Comparison of ENCODE assay signal across 37 cellular contexts in the genomic region with DNA sequence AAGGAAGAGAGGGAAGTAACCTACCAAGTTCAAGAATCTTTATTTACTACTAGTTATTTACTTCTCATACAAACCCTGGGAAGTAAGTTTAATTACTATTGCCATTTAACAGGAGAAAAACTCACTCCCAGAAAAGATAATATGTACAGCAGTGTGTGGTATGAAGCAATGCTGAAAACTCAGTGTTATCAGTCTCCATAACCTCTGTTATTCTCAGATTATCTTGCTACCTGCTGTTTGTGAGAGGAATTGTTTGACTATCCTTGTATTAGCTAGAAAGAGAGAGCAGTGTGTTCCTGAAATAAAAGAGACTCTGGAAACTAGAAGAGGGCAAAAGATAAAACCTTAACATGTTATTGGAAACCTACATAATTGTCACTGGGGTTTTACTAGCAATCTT. TPM values are rescaled to one million over a fixed set of nuclear protein-coding genes. Genes with fewer than 3 reads are reported as not detected.
"Had no signal": no experiment of that assay in that cellular context is flagged by ENCODE, and none has a peak within 500 bp of the region (broad histone marks: within the 10 kb centered on the region; RNA-seq: fewer than 3 reads in every experiment).

No MANE protein-coding gene starts in this region.

- H3K4me1 Mint-ChIP-seq: activated B cell treated with CpG ODN at 0.5 μM for 24 hours; activated CD4-positive, alpha-beta T cell treated with anti-CD3 and anti-CD28 coated beads, Interleukin-2, amount 10 ng/mL, durations not matched to agents 24 days and 14 days; activated naive CD8-positive, alpha-beta T cell treated with anti-CD3 and anti-CD28 coated beads for 36 hours; activated T-helper 17 cell treated with anti-CD3 and anti-CD28 coated beads, Interleukin-2, amount 50 U/mL, for 72 hours; T-cell; T-helper 17 cell had no signal

- FAIRE-seq: astrocyte, TTC549 had no signal

- H3K9me3 Mint-ChIP-seq: activated CD4-positive, alpha-beta memory T cell treated with anti-CD3 and anti-CD28 coated beads for 36 hours; activated CD4-positive, alpha-beta T cell treated with anti-CD3 and anti-CD28 coated beads, Interleukin-2, amount 10 ng/mL, durations not matched to agents 24 days and 14 days; activated CD8-positive, alpha-beta T cell treated with anti-CD3 and anti-CD28 coated beads for 36 hours; activated naive CD4-positive, alpha-beta T cell treated with anti-CD3 and anti-CD28 coated beads for 36 hours; activated naive CD8-positive, alpha-beta T cell treated with anti-CD3 and anti-CD28 coated beads for 36 hours; activated T-helper 1 cell treated with anti-CD3 and anti-CD28 coated beads, Interleukin-12 subunit alpha, Interleukin-12 subunit beta, Interleukin-2, Interleukin-4 antibody, amounts not matched to agents 30 ng/mL and 10 ng/mL and 1 ng/mL, durations not matched to agents 14 hours and 24 hours and 36 hours; activated T-helper 17 cell treated with anti-CD3 and anti-CD28 coated beads, Interleukin-2, amount 50 U/mL, for 72 hours had no signal

- H3K27me3 Mint-ChIP-seq: activated B cell treated with CpG ODN at 0.5 μM for 24 hours; activated CD4-positive, alpha-beta T cell treated with anti-CD3 and anti-CD28 coated beads, Interleukin-2, amount 10 ng/mL, durations not matched to agents 24 days and 14 days; activated CD8-positive, alpha-beta T cell treated with anti-CD3 and anti-CD28 coated beads for 36 hours; activated T-helper 17 cell treated with anti-CD3 and anti-CD28 coated beads, Interleukin-2, amount 50 U/mL, for 72 hours; T-cell; T-helper 17 cell had no signal

- H3K36me3 ChIP-seq: adrenal gland, brain microvascular endothelial cell, breast epithelium had no signal

- DNase-seq: activated B cell treated with CpG ODN at 0.5 μM for 24 hours; activated CD4-positive, alpha-beta memory T cell treated with anti-CD3 and anti-CD28 coated beads for 36 hours; activated CD4-positive, alpha-beta T cell treated with anti-CD3 and anti-CD28 coated beads for 4 hours; activated CD4-positive, alpha-beta T cell treated with anti-CD3 and anti-CD28 coated beads, Interleukin-2, amount 10 ng/mL, durations not matched to agents 24 days and 14 days; activated CD4-positive, alpha-beta T cell treated with anti-CD3 and anti-CD28 coated beads, Interleukin-2, amount 50 U/mL, for 1 hour; activated CD4-positive, alpha-beta T cell treated with anti-CD3 and anti-CD28 coated beads, Interleukin-2, amount 50 U/mL, for 4 hours; activated CD4-positive, CD25-positive, alpha-beta regulatory T cell treated with anti-CD3 and anti-CD28 coated beads, Interleukin-2, amount 50 U/mL, for 72 hours; activated CD8-positive, alpha-beta memory T cell treated with anti-CD3 and anti-CD28 coated beads, Interleukin-2, amount 50 U/mL, for 4 hours; activated CD8-positive, alpha-beta T cell treated with anti-CD3 and anti-CD28 coated beads for 36 hours; activated effector memory CD4-positive, alpha-beta T cell treated with anti-CD3 and anti-CD28 coated beads, Interleukin-2, amount 50 U/mL, for 16 hours; activated gamma-delta T cell treated with Interleukin-2 at 50 U/mL for 16 hours; activated naive CD4-positive, alpha-beta T cell; activated naive CD4-positive, alpha-beta T cell treated with anti-CD3 and anti-CD28 coated beads for 36 hours; activated naive CD4-positive, alpha-beta T cell treated with anti-CD3 and anti-CD28 coated beads, Interleukin-2, amount 50 U/mL, for 16 hours; activated naive CD8-positive, alpha-beta T cell treated with anti-CD3 and anti-CD28 coated beads for 36 hours; activated T-cell treated with anti-CD3 and anti-CD28 coated beads for 4 hours; activated T-cell treated with anti-CD3 and anti-CD28 coated beads, Interleukin-2, amount 50 U/mL, for 1 hour; activated T-cell treated with anti-CD3 and anti-CD28 coated beads, Interleukin-2, amount 50 U/mL, for 4 hours; activated T-cell treated with anti-CD3 and anti-CD28 coated beads, Interleukin-2, amount 50 U/mL, for 72 hours; adrenal gland; amniotic stem cell; aorta; body of pancreas; brain microvascular endothelial cell; central memory CD4-positive, alpha-beta T cell; T-cell; T-helper 17 cell had no signal

- H3K4me3 Mint-ChIP-seq: activated B cell treated with CpG ODN at 0.5 μM for 24 hours; activated CD4-positive, alpha-beta memory T cell treated with anti-CD3 and anti-CD28 coated beads for 36 hours; activated CD4-positive, alpha-beta T cell treated with anti-CD3 and anti-CD28 coated beads, Interleukin-2, amount 10 ng/mL, durations not matched to agents 24 days and 14 days; activated CD8-positive, alpha-beta T cell treated with anti-CD3 and anti-CD28 coated beads for 36 hours; activated naive CD4-positive, alpha-beta T cell treated with anti-CD3 and anti-CD28 coated beads for 36 hours; activated naive CD8-positive, alpha-beta T cell treated with anti-CD3 and anti-CD28 coated beads for 36 hours; activated T-cell treated with anti-CD3 and anti-CD28 coated beads, Interleukin-2, amount 50 U/mL, for 4 hours; activated T-cell treated with anti-CD3 and anti-CD28 coated beads, Interleukin-2, amount 50 U/mL, for 72 hours; activated T-helper 1 cell treated with anti-CD3 and anti-CD28 coated beads, Interleukin-12 subunit alpha, Interleukin-12 subunit beta, Interleukin-2, Interleukin-4 antibody, amounts not matched to agents 30 ng/mL and 10 ng/mL and 1 ng/mL, durations not matched to agents 14 hours and 24 hours and 36 hours; activated T-helper 17 cell treated with anti-CD3 and anti-CD28 coated beads, Interleukin-2, amount 50 U/mL, for 72 hours; T-cell; T-helper 17 cell had no signal

- H3K27me3 ChIP-seq: adrenal gland, body of pancreas, brain microvascular endothelial cell, breast epithelium had no signal

- H3K4me3 ChIP-seq: adrenal gland, body of pancreas, breast epithelium had no signal

- H3K27ac ChIP-seq: adrenal gland, body of pancreas, brain microvascular endothelial cell, breast epithelium, VCaP had no signal

- H3K9me3 ChIP-seq: adrenal gland, body of pancreas, breast epithelium had no signal

- H3K27ac Mint-ChIP-seq: activated B cell treated with CpG ODN at 0.5 μM for 24 hours; activated CD4-positive, alpha-beta memory T cell treated with anti-CD3 and anti-CD28 coated beads for 36 hours; activated CD4-positive, alpha-beta T cell treated with anti-CD3 and anti-CD28 coated beads, Interleukin-2, amount 10 ng/mL, durations not matched to agents 24 days and 14 days; activated CD8-positive, alpha-beta T cell treated with anti-CD3 and anti-CD28 coated beads for 36 hours; activated naive CD4-positive, alpha-beta T cell treated with anti-CD3 and anti-CD28 coated beads for 36 hours; activated naive CD4-positive, alpha-beta T cell treated with anti-CD3 and anti-CD28 coated beads, Interleukin-2, amount 50 U/mL, for 72 hours; activated naive CD8-positive, alpha-beta T cell treated with anti-CD3 and anti-CD28 coated beads for 36 hours; activated T-cell treated with anti-CD3 and anti-CD28 coated beads, Interleukin-2, amount 50 U/mL, for 72 hours; activated T-helper 1 cell treated with anti-CD3 and anti-CD28 coated beads, Interleukin-12 subunit alpha, Interleukin-12 subunit beta, Interleukin-2, Interleukin-4 antibody, amounts not matched to agents 30 ng/mL and 10 ng/mL and 1 ng/mL, durations not matched to agents 14 hours and 24 hours and 36 hours; activated T-helper 17 cell treated with anti-CD3 and anti-CD28 coated beads, Interleukin-2, amount 50 U/mL, for 72 hours; T-cell; T-helper 17 cell had no signal

- H3K4me1 ChIP-seq: body of pancreas, breast epithelium had no signal

- H3K36me3 Mint-ChIP-seq: activated CD4-positive, alpha-beta memory T cell treated with anti-CD3 and anti-CD28 coated beads for 36 hours; activated naive CD4-positive, alpha-beta T cell treated with anti-CD3 and anti-CD28 coated beads, Interleukin-2, amount 50 U/mL, for 72 hours; activated naive CD8-positive, alpha-beta T cell treated with anti-CD3 and anti-CD28 coated beads for 36 hours; T-cell had no signal

- ATAC-seq: activated CD8-positive, alpha-beta T cell treated with anti-CD3 and anti-CD28 coated beads for 36 hours; activated naive CD4-positive, alpha-beta T cell treated with anti-CD3 and anti-CD28 coated beads, Interleukin-2, amount 50 U/mL, for 72 hours; activated T-cell treated with anti-CD3 and anti-CD28 coated beads, Interleukin-2, amount 50 U/mL, for 4 hours; activated T-cell treated with anti-CD3 and anti-CD28 coated beads, Interleukin-2, amount 50 U/mL, for 72 hours; activated T-helper 17 cell treated with anti-CD3 and anti-CD28 coated beads, Interleukin-2, amount 50 U/mL, for 72 hours; body of pancreas; T-cell; T-helper 17 cell had no signal

RNA-seq across cellular contexts. Expression of a gene that starts 38.2 kb away (rescaled TPM):
- total RNA-seq: activated B cell treated with CpG ODN at 0.5 μM for 24 hours; activated CD4-positive, alpha-beta memory T cell treated with anti-CD3 and anti-CD28 coated beads for 36 hours; activated CD4-positive, alpha-beta T cell treated with anti-CD3 and anti-CD28 coated beads, Interleukin-2, amount 10 ng/mL, durations not matched to agents 24 days and 14 days; activated CD8-positive, alpha-beta memory T cell treated with anti-CD3 and anti-CD28 coated beads for 36 hours; activated CD8-positive, alpha-beta T cell treated with anti-CD3 and anti-CD28 coated beads for 36 hours; activated naive CD4-positive, alpha-beta T cell treated with anti-CD3 and anti-CD28 coated beads for 36 hours; activated naive CD4-positive, alpha-beta T cell treated with anti-CD3 and anti-CD28 coated beads, Interleukin-2, amount 50 U/mL, for 72 hours; activated naive CD8-positive, alpha-beta T cell treated with anti-CD3 and anti-CD28 coated beads for 36 hours; activated T-cell treated with anti-CD3 and anti-CD28 coated beads, Interleukin-2, amount 50 U/mL, for 4 hours; activated T-cell treated with anti-CD3 and anti-CD28 coated beads, Interleukin-2, amount 50 U/mL, for 72 hours; activated T-helper 1 cell treated with anti-CD3 and anti-CD28 coated beads, Interleukin-12 subunit alpha, Interleukin-12 subunit beta, Interleukin-2, Interleukin-4 antibody, amounts not matched to agents 30 ng/mL and 10 ng/mL and 1 ng/mL, durations not matched to agents 14 hours and 24 hours and 36 hours; T-cell; T-helper 1 cell treated with Interleukin-12 subunit alpha and Interleukin-12 subunit beta and Interleukin-4 antibody, amounts not matched to agents 30 ng/mL and 1 ng/mL, for 36 hours; T-helper 17 cell; T-helper 2 cell treated with Interferon-gamma antibody and Interleukin-4, amounts not matched to agents 100 ng/mL and 5 ng/mL, for 36 hours had no signal
